In the genomic region with DNA sequence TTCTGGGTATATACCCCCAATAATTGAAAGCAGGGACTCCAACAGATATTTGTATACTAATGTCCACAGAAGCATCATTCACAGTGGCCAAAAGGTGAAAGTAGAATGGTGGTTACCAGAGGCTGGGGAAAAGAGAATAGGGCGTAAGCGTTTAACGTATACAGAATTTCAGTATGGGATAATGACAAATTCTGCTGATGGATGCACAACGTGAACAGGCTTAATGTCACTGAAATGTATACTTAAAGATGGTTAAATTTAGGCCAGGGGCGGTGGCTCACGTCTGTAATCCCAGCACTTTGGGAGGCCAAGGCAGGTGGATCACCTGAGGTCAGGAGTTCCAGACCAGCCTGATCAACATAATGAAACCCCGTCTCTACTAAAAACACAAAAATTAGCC, we compare ENCODE assay signal across 22 cellular contexts. TPM values are rescaled to one million over a fixed set of nuclear protein-coding genes. Genes with fewer than 3 reads are reported as not detected.
DNase-seq lines count a peak whose midpoint lies in the region; ATAC-seq, FAIRE-seq and TF ChIP-seq lines count a peak whose summit lies in the region.
"Had no signal": no experiment of that assay in that cellular context is flagged by ENCODE, and none has a peak within 500 bp of the region (broad histone marks: within the 10 kb centered on the region; RNA-seq: fewer than 3 reads in every experiment).

No MANE protein-coding gene starts in this region.

- no peak overlapping the region for H3K18ac ChIP-seq in IMR-90 (ENCODE audit: low read depth, low read length)

- ATAC-seq in activated T-cell treated with anti-CD3 and anti-CD28 coated beads, Interleukin-2, amount 50 U/mL, for 72 hours (replicated peaks in 1 of 2), result no peak
- ATAC-seq in activated T-cell treated with anti-CD3 and anti-CD28 coated beads, Interleukin-2, amount 50 U/mL, for 4 hours, result no peak
- ATAC-seq in HepG2, result no peak
- ATAC-seq in right lobe of liver, result no peak
- no peak for ATAC-seq in IMR-90 (ENCODE audit: low read depth)
- ATAC-seq: CD8-positive, alpha-beta T cell had no signal

- H4K20me1 ChIP-seq in HepG2 (ENCODE audit: insufficient read depth, low read length) (no peaks in the 10 kb centered on the region; the same call in 1 of the 2 replicates), IMR-90 (ENCODE audit: insufficient read depth, low read length) (peaks cover 3% of the 10 kb centered on the region; the same call in 1 of the 2 replicates)

- CTCF ChIA-PET in HepG2 (lab: Yijun Ruan, JAX; ENCODE audit: low intra/inter-chr PET ratio, low total read pairs), result no interaction called here
- CTCF ChIA-PET in IMR-90 (lab: Yijun Ruan, JAX), result no interaction called here

- H4K91ac ChIP-seq in IMR-90 (ENCODE audit: insufficient read depth, low read depth, low read length), result no peak overlapping the region

- H3K79me2 ChIP-seq in HepG2 (ENCODE audit: insufficient read depth, low read length), result peaks cover 19% of the 10 kb centered on the region

- TF ChIP-seq POLR2A in HepG2 (IDR thresholded peaks at IDR 0.05; ENCODE audit: insufficient read depth in 1 of 2, low read depth in 2 of 2, low read length in 2 of 2) (no peak), right lobe of liver (IDR thresholded peaks at IDR 0.05) (no peak), IMR-90 (IDR thresholded peaks at IDR 0.05; ENCODE audit: low read depth, low read length) (no peak)

- no peak overlapping the region for H3K56ac ChIP-seq in IMR-90 (ENCODE audit: extremely low read depth, insufficient read depth, low read length)

- no peak overlapping the region for H3K23ac ChIP-seq in IMR-90 (ENCODE audit: low read depth, low read length)

- no peak overlapping the region for H2BK15ac ChIP-seq in IMR-90 (ENCODE audit: low read depth, low read length)

- TF ChIP-seq CTCF in HepG2 (CRISPR knock-in tag; IDR thresholded peaks at IDR 0.05), result no peak
- TF ChIP-seq CTCF in right lobe of liver (IDR thresholded peaks at IDR 0.05), result no peak
- no peak for TF ChIP-seq CTCF in IMR-90 (conservative IDR thresholded peaks at IDR 0.05; ENCODE audit: low read depth, low read length)

- POLR2A ChIA-PET in HepG2 (lab: Yijun Ruan, JAX), result no interaction called here
- POLR2A ChIA-PET in IMR-90 (lab: Charles Lee; ENCODE audit: unreplicated experiment), result no interaction called here

- no peaks in the 10 kb centered on the region for H3K9me3 ChIP-seq in HepG2 (ENCODE audit: low read length)
- no peaks in the 10 kb centered on the region for H3K9me3 ChIP-seq in right lobe of liver
- H3K9me3 ChIP-seq in IMR-90 (ENCODE audit: control insufficient read depth, insufficient read depth, low read length), result no peaks in the 10 kb centered on the region; the same call in 1 of the 2 replicates
- H3K9me3 ChIP-seq: Caco-2 had no signal

- H3K27ac Mint-ChIP-seq in activated T-cell treated with anti-CD3 and anti-CD28 coated beads, Interleukin-2, amount 50 U/mL, for 72 hours, result peak overlapping the region; percentile 0
- H3K27ac Mint-ChIP-seq: B cell; CD4-positive, alpha-beta T cell; CD8-positive, alpha-beta T cell had no signal

- H3K9me1 ChIP-seq in IMR-90 (ENCODE audit: insufficient read depth, low read length), result no peaks in the 10 kb centered on the region; the same call in 1 of the 2 replicates

- no peak overlapping the region for H3K4me3 ChIP-seq in HepG2 (replicated peaks in 1 of 3; ENCODE audit: insufficient read depth in 1 of 3, low read depth in 2 of 3, low read length in 3 of 3)
- H3K4me3 ChIP-seq in right lobe of liver, result no peak overlapping the region
- no peak overlapping the region for H3K4me3 ChIP-seq in IMR-90 (ENCODE audit: insufficient read depth, low read depth, low read length)
- H3K4me3 ChIP-seq: BLaER1 treated with 17β-estradiol and CSF1 and Interleukin-3, amounts not matched to agents 10 nM and 100 nM had no signal

- peaks cover 0 to 2% of the 10 kb centered on the region in 2 donors for H3K9me3 Mint-ChIP-seq in activated T-cell treated with anti-CD3 and anti-CD28 coated beads, Interleukin-2, amount 50 U/mL, for 72 hours
- H3K9me3 Mint-ChIP-seq in activated T-cell treated with anti-CD3 and anti-CD28 coated beads, Interleukin-2, amount 50 U/mL, for 4 hours, result peaks cover 3% of the 10 kb centered on the region
- H3K9me3 Mint-ChIP-seq: CD4-positive, alpha-beta T cell had no signal

- no peak overlapping the region for H2AK9ac ChIP-seq in IMR-90 (replicated peaks; ENCODE audit: low read depth, low read length, poor library complexity)

- no peak overlapping the region for H3K4me3 Mint-ChIP-seq in activated T-cell treated with anti-CD3 and anti-CD28 coated beads, Interleukin-2, amount 50 U/mL, for 72 hours
- H3K4me3 Mint-ChIP-seq in activated T-cell treated with anti-CD3 and anti-CD28 coated beads, Interleukin-2, amount 50 U/mL, for 4 hours, result no peak overlapping the region
- H3K4me3 Mint-ChIP-seq: B cell; CD4-positive, alpha-beta T cell; CD8-positive, alpha-beta T cell had no signal

- H3K4me1 Mint-ChIP-seq in activated T-cell treated with anti-CD3 and anti-CD28 coated beads, Interleukin-2, amount 50 U/mL, for 72 hours (ENCODE audit: low read depth), result peaks cover 19% of the 10 kb centered on the region
- H3K4me1 Mint-ChIP-seq in activated T-cell treated with anti-CD3 and anti-CD28 coated beads, Interleukin-2, amount 50 U/mL, for 4 hours (ENCODE audit: low read depth), result peaks cover 14% of the 10 kb centered on the region

- H3K4me2 ChIP-seq in HepG2 (ENCODE audit: low read depth, low read length) (no peak overlapping the region), IMR-90 (ENCODE audit: low read depth, low read length) (no peak overlapping the region)
- H3K4me2 ChIP-seq: BLaER1 treated with 17β-estradiol and CSF1 and Interleukin-3, amounts not matched to agents 10 nM and 100 nM had no signal

- dilution Hi-C loops in IMR-90 (cut with HindIII; ENCODE audit: low sequenced_read_pairs, unreplicated experiment), result no loop called here

- no peak overlapping the region for H3K4ac ChIP-seq in IMR-90 (ENCODE audit: low read depth, low read length)

- H3K79me1 ChIP-seq in IMR-90 (ENCODE audit: low read depth in 1 of 2, low read length in 2 of 2), result peaks cover 17 to 20% of the 10 kb centered on the region in 2 experiments; a peak in 3 of 4 replicates

- FAIRE-seq in HepG2 (lab: Jason Lieb, UNC), result no peak
- FAIRE-seq: A204.1, D721Med, G401.6, GM12891, GM19239 had no signal

- H2BK5ac ChIP-seq in IMR-90 (ENCODE audit: low read depth, low read length, poor library complexity, severe bottlenecking), result no peak overlapping the region

- no peak overlapping the region for H2AFZ ChIP-seq in HepG2 (ENCODE audit: low read length)
- H2AFZ ChIP-seq in IMR-90 (replicated peaks; ENCODE audit: low read length, poor library complexity), result no peak overlapping the region

- no peak overlapping the region for H2AK5ac ChIP-seq in IMR-90 (ENCODE audit: low read depth, low read length)

- H3K27me3 ChIP-seq in HepG2 (ENCODE audit: control insufficient read depth in 1 of 2, insufficient read depth in 2 of 2, low read length in 2 of 2) (no peaks in the 10 kb centered on the region), right lobe of liver (no peaks in the 10 kb centered on the region), IMR-90 (ENCODE audit: control insufficient read depth, insufficient read depth, low read length) (no peaks in the 10 kb centered on the region)
- H3K27me3 ChIP-seq: BLaER1 treated with 17β-estradiol and CSF1 and Interleukin-3, amounts not matched to agents 10 nM and 100 nM had no signal

- no peak for TF ChIP-seq EP300 in HepG2 (IDR thresholded peaks at IDR 0.05; ENCODE audit: low read depth in 2 of 2, low read length in 2 of 2)
- no peak for TF ChIP-seq EP300 in HepG2 (CRISPR knock-in tag; IDR thresholded peaks at IDR 0.05; ENCODE audit: borderline replicate concordance)

- H2BK120ac ChIP-seq in IMR-90 (ENCODE audit: low read depth, low read length), result no peak overlapping the region

- H3K14ac ChIP-seq in IMR-90 (replicated peaks; ENCODE audit: low read depth, low read length), result no peak overlapping the region

- 100% methylated on average over 7 of the region's 7 CpGs for WGBS in HepG2 (ENCODE audit: low lambda C conversion rate)
- 93% methylated on average over 5 of the region's 7 CpGs for WGBS in right lobe of liver (ENCODE audit: insufficient coverage, low coverage, low lambda C conversion rate, missing lambda C conversion rate)
- WGBS in IMR-90 (ENCODE audit: extremely low coverage in 2 of 2, insufficient read length in 1 of 2), 2 experiments, result 100% methylated on average over 3 of the region's 7 CpGs; no CpG with 5 or more reads in 1 of the 2 experiments

- H4K5ac ChIP-seq in IMR-90 (ENCODE audit: low read depth, low read length), result no peak overlapping the region

- H3K36me3 ChIP-seq in HepG2 (replicated peaks in 1 of 2; ENCODE audit: control insufficient read depth in 1 of 2, insufficient read depth in 2 of 2, low read length in 2 of 2), result no peaks in the 10 kb centered on the region
- H3K36me3 ChIP-seq in right lobe of liver, result no peaks in the 10 kb centered on the region
- peaks cover 2% of the 10 kb centered on the region; the same call in 1 of the 2 replicates for H3K36me3 ChIP-seq in IMR-90 (ENCODE audit: control insufficient read depth, insufficient read depth, low read length)

- H3K27ac ChIP-seq in HepG2 (ENCODE audit: extremely low read length, insufficient read depth, low read length) (no peak overlapping the region), right lobe of liver (no peak overlapping the region), IMR-90 (ENCODE audit: insufficient read depth, low read length) (no peak overlapping the region)
- H3K27ac ChIP-seq: BLaER1 treated with 17β-estradiol and CSF1 and Interleukin-3, amounts not matched to agents 10 nM and 100 nM; C4-2B had no signal

- no peak overlapping the region for H4K8ac ChIP-seq in IMR-90 (ENCODE audit: low read depth in 2 of 2, low read length in 2 of 2)

- no peak for TF ChIP-seq RAD21 in HepG2 (CRISPR knock-in tag; IDR thresholded peaks at IDR 0.05)
- TF ChIP-seq RAD21 in IMR-90 (IDR thresholded peaks at IDR 0.05; ENCODE audit: low read length), result no peak

- no peak for DNase-seq in activated T-cell treated with anti-CD3 and anti-CD28 coated beads, Interleukin-2, amount 50 U/mL, for 72 hours
- DNase-seq in activated T-cell treated with anti-CD3 and anti-CD28 coated beads, Interleukin-2, amount 50 U/mL, for 4 hours, result no peak
- DNase-seq in HepG2 (ENCODE audit: low spot score) (no peak), right lobe of liver (no peak), IMR-90 (no peak), T1000 (lab: John Stamatoyannopoulos, UW) (no peak), ACHN (no peak)
- DNase-seq: 8988T; Caco-2; Calu3; CD4-positive, alpha-beta T cell; CD8-positive, alpha-beta T cell; DMS79 treated with DMSO at 0.1 percent for 48 hours; GF-D8 had no signal

- H3K27me3 Mint-ChIP-seq in activated T-cell treated with anti-CD3 and anti-CD28 coated beads, Interleukin-2, amount 50 U/mL, for 72 hours (ENCODE audit: low read depth), result no peaks in the 10 kb centered on the region
- no peaks in the 10 kb centered on the region for H3K27me3 Mint-ChIP-seq in activated T-cell treated with anti-CD3 and anti-CD28 coated beads, Interleukin-2, amount 50 U/mL, for 4 hours (ENCODE audit: low read depth)
- H3K27me3 Mint-ChIP-seq: B cell; CD4-positive, alpha-beta T cell had no signal

- in situ Hi-C loops in HepG2 (cut with HindIII; ENCODE audit: extremely low pct_ligation_motif_present, low pct_unique_long_range_greater_than_20kb) (no loop called here), IMR-90 (cut with MboI; ENCODE audit: low sequenced_read_pairs) (no loop called here), ACHN (cut with HindIII; ENCODE audit: low pct_ligation_motif_present, low pct_unique_long_range_greater_than_20kb, low sequenced_read_pairs) (no loop called here)

- BruUV-seq in HepG2 (replicated peaks; lab: Mats Ljungman, UMichigan) (no TSS peak), IMR-90 (replicated peaks; lab: Mats Ljungman, UMichigan) (no TSS peak)

- intact Hi-C loops in HepG2 (cut with micrococcal nuclease; ENCODE audit: unreplicated experiment), result no loop called here
- intact Hi-C loops in right lobe of liver (cut with DNase I), result loop anchor here in 1 of 2 donors (10.0 kb wide), 1 partner anchor 158 kb away; no protein-coding TSS in a partner anchor
- intact Hi-C loops in IMR-90 (cut with micrococcal nuclease), result no loop called here

- no peak overlapping the region for H2BK20ac ChIP-seq in IMR-90 (ENCODE audit: low read depth, low read length)

- H3K4me1 ChIP-seq in HepG2 (ENCODE audit: insufficient read depth, low read length) (peaks cover 16% of the 10 kb centered on the region), right lobe of liver (no peaks in the 10 kb centered on the region), IMR-90 (ENCODE audit: control insufficient read depth, insufficient read depth, low read length) (no peaks in the 10 kb centered on the region)

- H3K9ac ChIP-seq in HepG2 (ENCODE audit: insufficient read depth, low read depth, low read length) (no peak overlapping the region), IMR-90 (ENCODE audit: low read depth, low read length) (no peak overlapping the region)
- H3K9ac ChIP-seq: BLaER1 treated with 17β-estradiol and CSF1 and Interleukin-3, amounts not matched to agents 10 nM and 100 nM had no signal

- H3K36me3 Mint-ChIP-seq in activated T-cell treated with anti-CD3 and anti-CD28 coated beads, Interleukin-2, amount 50 U/mL, for 72 hours (ENCODE audit: insufficient read depth in 2 of 2), result peaks cover 3 to 11% of the 10 kb centered on the region in 2 donors
- H3K36me3 Mint-ChIP-seq in activated T-cell treated with anti-CD3 and anti-CD28 coated beads, Interleukin-2, amount 50 U/mL, for 4 hours (ENCODE audit: insufficient read depth), result peaks cover 15% of the 10 kb centered on the region

RNA-seq across cellular contexts. Expression of gene NFYC, which starts 4.4 kb away (rescaled TPM):
- 10 to 100 TPM; 64.0 to 74.3 TPM for total RNA-seq in activated T-cell treated with anti-CD3 and anti-CD28 coated beads, Interleukin-2, amount 50 U/mL, for 72 hours
- total RNA-seq in activated T-cell treated with anti-CD3 and anti-CD28 coated beads, Interleukin-2, amount 50 U/mL, for 4 hours, result 10 to 100 TPM; 59.8 to 72.8 (median 67.0) TPM
- 33.9 and 41.3 TPM in 2 replicates for total RNA-seq in HepG2 (2016; rRNA removed; fragmentation: Illumina TruSeq; extraction: Trizol)
- total RNA-seq in HepG2 (2016; cell fraction: cytosol; rRNA removed; fragmentation: Illumina TruSeq; extraction: Trizol; ENCODE audit: low read depth), result 25.9 and 26.3 TPM in 2 replicates
- 33.9 and 40.9 TPM in 2 replicates for total RNA-seq in HepG2 (2016; cell fraction: insoluble cytoplasmic fraction; rRNA removed; fragmentation: Illumina TruSeq; extraction: Trizol)
- total RNA-seq in HepG2 (2016; cell fraction: membrane; rRNA removed; fragmentation: Illumina TruSeq; extraction: Trizol), result 39.1 and 40.3 TPM in 2 replicates
- 32.4 and 36.8 TPM in 2 replicates for total RNA-seq in HepG2 (2016; cell fraction: nucleus; rRNA removed; fragmentation: Illumina TruSeq; extraction: Trizol)
- polyA plus RNA-seq in HepG2 (2011; rRNA removed), result 69.6 and 73.7 TPM in 2 replicates
- polyA plus RNA-seq in HepG2 (2011; cell fraction: cytosol; rRNA removed), result 53.5 and 68.5 TPM in 2 replicates
- 81.8 and 103 TPM in 2 replicates for polyA plus RNA-seq in HepG2 (2011; cell fraction: nucleus; rRNA removed)
- polyA plus RNA-seq in HepG2 (2012), result 34.0 and 34.2 TPM in 2 replicates
- 36.8 and 37.1 TPM in 2 replicates for polyA plus RNA-seq in HepG2 (2016; cell fraction: cytosol; fragmentation: Illumina TruSeq; extraction: Trizol; ENCODE audit: low read depth)
- polyA plus RNA-seq in HepG2 (2016; cell fraction: insoluble cytoplasmic fraction; fragmentation: Illumina TruSeq; extraction: Trizol; ENCODE audit: low read depth), result 67.3 and 76.9 TPM in 2 replicates
- 46.4 and 53.8 TPM in 2 replicates for polyA plus RNA-seq in HepG2 (2016; cell fraction: membrane; fragmentation: Illumina TruSeq; extraction: Trizol; ENCODE audit: low read depth)
- 88.2 and 99.1 TPM in 2 replicates for polyA plus RNA-seq in HepG2 (2016; cell fraction: nucleus; fragmentation: Illumina TruSeq; extraction: Trizol; ENCODE audit: insufficient read depth, low read depth)
- polyA minus RNA-seq in HepG2 (2011; rRNA and poly(A)+ RNA removed; ENCODE audit: low replicate concordance), result 97.3 and 101 TPM in 2 replicates
- polyA minus RNA-seq in HepG2 (2011; cell fraction: cytosol; rRNA and poly(A)+ RNA removed), result 34.4 and 38.4 TPM in 2 replicates
- polyA minus RNA-seq in HepG2 (2011; cell fraction: nucleus; rRNA and poly(A)+ RNA removed), result 57.3 and 58.2 TPM in 2 replicates
- total RNA-seq in right lobe of liver, result 10 to 100 TPM; 21.9 to 36.1 (median 28.1) TPM
- total RNA-seq in IMR-90 (2012; rRNA removed), result 43.3 and 45.2 TPM in 2 replicates
- 62.2 and 74.6 TPM in 2 replicates for polyA plus RNA-seq in IMR-90 (2012; rRNA removed)
- polyA plus RNA-seq in IMR-90 (2012; cell fraction: cytosol; rRNA removed), result 20.1 and 65.4 TPM in 2 replicates
- 92.4 and 108 TPM in 2 replicates for polyA plus RNA-seq in IMR-90 (2012; cell fraction: nucleus; rRNA removed; ENCODE audit: low replicate concordance)

RNA-seq across cellular contexts. Expression of gene RIMS3, which starts 21.6 kb away (rescaled TPM):
- total RNA-seq in activated T-cell treated with anti-CD3 and anti-CD28 coated beads, Interleukin-2, amount 50 U/mL, for 72 hours, result 1 to 10 TPM; 8.8 to 9.3 TPM
- total RNA-seq in activated T-cell treated with anti-CD3 and anti-CD28 coated beads, Interleukin-2, amount 50 U/mL, for 4 hours, result under 1 TPM; 0.42 to 0.78 (median 0.57) TPM
- 5.4 TPM in 2 replicates for total RNA-seq in HepG2 (2016; rRNA removed; fragmentation: Illumina TruSeq; extraction: Trizol)
- 4.3 and 5.4 TPM in 2 replicates for total RNA-seq in HepG2 (2016; cell fraction: cytosol; rRNA removed; fragmentation: Illumina TruSeq; extraction: Trizol; ENCODE audit: low read depth)
- total RNA-seq in HepG2 (2016; cell fraction: insoluble cytoplasmic fraction; rRNA removed; fragmentation: Illumina TruSeq; extraction: Trizol), result 4.6 and 5.5 TPM in 2 replicates
- 7.8 and 9.0 TPM in 2 replicates for total RNA-seq in HepG2 (2016; cell fraction: membrane; rRNA removed; fragmentation: Illumina TruSeq; extraction: Trizol)
- total RNA-seq in HepG2 (2016; cell fraction: nucleus; rRNA removed; fragmentation: Illumina TruSeq; extraction: Trizol), result 3.8 and 4.7 TPM in 2 replicates
- 2.1 and 3.4 TPM in 2 replicates for polyA plus RNA-seq in HepG2 (2011; rRNA removed)
- 1.6 and 1.8 TPM in 2 replicates for polyA plus RNA-seq in HepG2 (2011; cell fraction: cytosol; rRNA removed)
- polyA plus RNA-seq in HepG2 (2011; cell fraction: nucleus; rRNA removed), result 7.7 and 9.6 TPM in 2 replicates
- polyA plus RNA-seq in HepG2 (2012), result 2.2 and 3.0 TPM in 2 replicates
- 6.0 TPM in 2 replicates for polyA plus RNA-seq in HepG2 (2016; cell fraction: cytosol; fragmentation: Illumina TruSeq; extraction: Trizol; ENCODE audit: low read depth)
- polyA plus RNA-seq in HepG2 (2016; cell fraction: insoluble cytoplasmic fraction; fragmentation: Illumina TruSeq; extraction: Trizol; ENCODE audit: low read depth), result 3.3 and 3.7 TPM in 2 replicates
- polyA plus RNA-seq in HepG2 (2016; cell fraction: membrane; fragmentation: Illumina TruSeq; extraction: Trizol; ENCODE audit: low read depth), result 7.1 and 8.4 TPM in 2 replicates
- 5.6 and 5.8 TPM in 2 replicates for polyA plus RNA-seq in HepG2 (2016; cell fraction: nucleus; fragmentation: Illumina TruSeq; extraction: Trizol; ENCODE audit: insufficient read depth, low read depth)
- 1.1 and 3.7 TPM in 2 replicates for polyA minus RNA-seq in HepG2 (2011; rRNA and poly(A)+ RNA removed; ENCODE audit: low replicate concordance)
- polyA minus RNA-seq in HepG2 (2011; cell fraction: cytosol; rRNA and poly(A)+ RNA removed), result 1.5 and 1.9 TPM in 2 replicates
- polyA minus RNA-seq in HepG2 (2011; cell fraction: nucleus; rRNA and poly(A)+ RNA removed), result 2.4 and 3.1 TPM in 2 replicates
- total RNA-seq in right lobe of liver, result 1 to 10 TPM in 2 of 6 experiments, under 1 TPM in 4; 0.35 to 1.4 (median 0.45) TPM
- 0.28 and 0.36 TPM in 2 replicates for total RNA-seq in IMR-90 (2012; rRNA removed)
- polyA plus RNA-seq in IMR-90 (2012; rRNA removed), result 0.10 and 0.22 TPM in 2 replicates
- polyA plus RNA-seq in IMR-90 (2012; cell fraction: cytosol; rRNA removed), result 0.04 and 0.22 TPM in 2 replicates
- polyA plus RNA-seq in IMR-90 (2012; cell fraction: nucleus; rRNA removed; ENCODE audit: low replicate concordance), result 0.38 and 0.40 TPM in 2 replicates
